ENCODE assay signal across 1 cellular context in genomic region chr9:35695801-35696420, GRCh38.
TF ChIP-seq lines count a peak whose summit lies in the region.

No MANE protein-coding gene starts in this region.

TF ChIP-seq in IMR-90, 13 proteins besides CTCF, POLR2A, EP300 and RAD21:
- no peak for TF ChIP-seq RCOR1 (IDR thresholded peaks at IDR 0.05; ENCODE audit: insufficient replicate concordance, low read length)
- no peak for TF ChIP-seq SMC3 (IDR thresholded peaks at IDR 0.05; ENCODE audit: low read depth, low read length)
- no peak for TF ChIP-seq CHD1 (IDR thresholded peaks at IDR 0.05; ENCODE audit: low read depth, low read length)
- TF ChIP-seq RFX5 (IDR thresholded peaks at IDR 0.05; ENCODE audit: low read depth, low read length) = no peak
- no peak for TF ChIP-seq ELK1 (IDR thresholded peaks at IDR 0.05; ENCODE audit: borderline replicate concordance, low read depth, low read length)
- TF ChIP-seq MAZ (IDR thresholded peaks at IDR 0.05; ENCODE audit: borderline replicate concordance, low read depth, low read length) = no peak
- TF ChIP-seq MAFK (IDR thresholded peaks at IDR 0.05; ENCODE audit: low read depth, low read length) = no peak
- no peak for TF ChIP-seq FOS (IDR thresholded peaks at IDR 0.05; ENCODE audit: low read depth, low read length)
- TF ChIP-seq CEBPB (IDR thresholded peaks at IDR 0.05; ENCODE audit: low read depth, low read length) = no peak
- TF ChIP-seq NFE2L2 (IDR thresholded peaks at IDR 0.05; ENCODE audit: low read depth, low read length) = no peak
- TF ChIP-seq BHLHE40 (IDR thresholded peaks at IDR 0.05; ENCODE audit: low read depth, low read length) = no peak
- TF ChIP-seq MXI1 (IDR thresholded peaks at IDR 0.05; ENCODE audit: borderline replicate concordance, low read depth, low read length) = no peak
- TF ChIP-seq USF2 (IDR thresholded peaks at IDR 0.05; ENCODE audit: low read depth, low read length) = no peak
